Comparison of ENCODE assay signal across 9 cellular contexts in genomic region chr18:4455113-4455811, GRCh38. TPM values are rescaled to one million over a fixed set of nuclear protein-coding genes. Genes with fewer than 3 reads are reported as not detected.
DNase-seq lines count a peak whose midpoint lies in the region; ATAC-seq and TF ChIP-seq lines count a peak whose summit lies in the region.
"Had no signal": no experiment of that assay in that cellular context is flagged by ENCODE, and none has a peak within 500 bp of the region (broad histone marks: within the 10 kb centered on the region; RNA-seq: fewer than 3 reads in every experiment).

DLGAP1 (minus strand) TSS chr18:4455307.

- H3K9me3 ChIP-seq in T-helper 17 cell (ENCODE audit: control insufficient read depth, low read length, poor library complexity, severe bottlenecking): no peaks in the 10 kb centered on the region

- no peaks in the 10 kb centered on the region for H3K9me3 Mint-ChIP-seq in activated T-helper 2 cell treated with anti-CD3 and anti-CD28 coated beads, Interferon-gamma antibody, Interleukin-2, Interleukin-4, amounts not matched to agents 10 μg/mL and 5 μg/mL and 100 μg/mL, durations not matched to agents 14 hours and 24 hours and 36 hours

- DNase-seq in GM13977 (ENCODE audit: low spot score) (peak; percentile 60), T-helper 17 cell (no peak), left cardiac atrium (peak; percentile 30), retina (peak; percentile 91), AG08395 (ENCODE audit: low spot score) (no peak)
- DNase-seq in activated T-helper 2 cell treated with anti-CD3 and anti-CD28 coated beads, Interferon-gamma antibody, Interleukin-2, Interleukin-4, amounts not matched to agents 10 μg/mL and 5 μg/mL and 100 μg/mL, durations not matched to agents 14 hours and 24 hours and 36 hours (ENCODE audit: low spot score): no peak
- DNase-seq in activated effector memory CD4-positive, alpha-beta T cell treated with Interleukin-2 at 50 U/mL for 16 hours: no peak

- ATAC-seq in HG02588 (IDR thresholded peaks at IDR 0.05; ENCODE audit: unreplicated experiment): peak; percentile 74
- peak; percentile 54 for ATAC-seq in T-helper 17 cell
- ATAC-seq in left cardiac atrium: peak; percentile 84 to 92

- peaks cover 18% of the 10 kb centered on the region for H3K27me3 Mint-ChIP-seq in T-helper 17 cell
- H3K27me3 Mint-ChIP-seq in activated T-helper 2 cell treated with anti-CD3 and anti-CD28 coated beads, Interferon-gamma antibody, Interleukin-2, Interleukin-4, amounts not matched to agents 10 μg/mL and 5 μg/mL and 100 μg/mL, durations not matched to agents 14 hours and 24 hours and 36 hours (ENCODE audit: low read depth): peaks cover 20% of the 10 kb centered on the region

- H3K4me1 Mint-ChIP-seq in T-helper 17 cell: no peaks in the 10 kb centered on the region
- no peaks in the 10 kb centered on the region for H3K4me1 Mint-ChIP-seq in activated T-helper 2 cell treated with anti-CD3 and anti-CD28 coated beads, Interferon-gamma antibody, Interleukin-2, Interleukin-4, amounts not matched to agents 10 μg/mL and 5 μg/mL and 100 μg/mL, durations not matched to agents 14 hours and 24 hours and 36 hours (ENCODE audit: low read depth)

- H3K4me3 Mint-ChIP-seq in T-helper 17 cell: peak within 1 kb of the TSS; percentile 76
- H3K4me3 Mint-ChIP-seq in activated T-helper 2 cell treated with anti-CD3 and anti-CD28 coated beads, Interferon-gamma antibody, Interleukin-2, Interleukin-4, amounts not matched to agents 10 μg/mL and 5 μg/mL and 100 μg/mL, durations not matched to agents 14 hours and 24 hours and 36 hours (ENCODE audit: low read depth): no peak within 1 kb of the TSS

- intact Hi-C loops in left cardiac atrium (cut with DNase I): no loop called here
- intact Hi-C loops in activated T-helper 2 cell treated with anti-CD3 and anti-CD28 coated beads, Interferon-gamma antibody, Interleukin-2, Interleukin-4, amounts not matched to agents 10 μg/mL and 5 μg/mL and 100 μg/mL, durations not matched to agents 14 hours and 24 hours and 36 hours (cut with micrococcal nuclease): no loop called here

- no peak for TF ChIP-seq CTCF in GM13977 (IDR thresholded peaks at IDR 0.05; ENCODE audit: extremely low read depth, insufficient read depth, missing control alignments)

- peaks cover 2% of the 10 kb centered on the region for H3K36me3 Mint-ChIP-seq in T-helper 17 cell (ENCODE audit: low read depth)
- H3K36me3 Mint-ChIP-seq in activated T-helper 2 cell treated with anti-CD3 and anti-CD28 coated beads, Interferon-gamma antibody, Interleukin-2, Interleukin-4, amounts not matched to agents 10 μg/mL and 5 μg/mL and 100 μg/mL, durations not matched to agents 14 hours and 24 hours and 36 hours (ENCODE audit: low read depth): no peaks in the 10 kb centered on the region

- no peak within 1 kb of the TSS for H3K27ac Mint-ChIP-seq in T-helper 17 cell
- no peak within 1 kb of the TSS for H3K27ac Mint-ChIP-seq in activated T-helper 2 cell treated with anti-CD3 and anti-CD28 coated beads, Interferon-gamma antibody, Interleukin-2, Interleukin-4, amounts not matched to agents 10 μg/mL and 5 μg/mL and 100 μg/mL, durations not matched to agents 14 hours and 24 hours and 36 hours

- in situ Hi-C loops in GM13977 (cut with MboI; ENCODE audit: low pct_unique_long_range_greater_than_20kb, low sequenced_read_pairs, unreplicated experiment): no loop called here

RNA-seq across cellular contexts. Expression of gene DLGAP1, which starts in this region (rescaled TPM):
- total RNA-seq in T-helper 17 cell (1 to 10 TPM; 1.6 to 3.9 TPM), left cardiac atrium (under 1 TPM; 0.29 to 0.47 TPM)
- total RNA-seq in activated T-helper 2 cell treated with anti-CD3 and anti-CD28 coated beads, Interferon-gamma antibody, Interleukin-2, Interleukin-4, amounts not matched to agents 10 μg/mL and 5 μg/mL and 100 μg/mL, durations not matched to agents 14 hours and 24 hours and 36 hours: not detected in 2 replicates
- total RNA-seq: M059J had no signal

Comparison
In these comparisons a context has a peak if more than half of its experiments do, and no peak if none do; other contexts are left out.
1. Peak in DNase-seq and ATAC-seq in left cardiac atrium; RNA of the gene not detected or under 1 TPM.
2. DNase-seq: peak in GM13977 (single experiment) and retina (single experiment); none in T-helper 17 cell (0 of 3), activated T-helper 2 cell treated with anti-CD3 and anti-CD28 coated beads, Interferon-gamma antibody, Interleukin-2, Interleukin-4, amounts not matched to agents 10 μg/mL and 5 μg/mL and 100 μg/mL, durations not matched to agents 14 hours and 24 hours and 36 hours (single experiment), AG08395 (single experiment) and activated effector memory CD4-positive, alpha-beta T cell treated with Interleukin-2 at 50 U/mL for 16 hours (single experiment).
3. Peak in every context shown above with its lines, with median percentiles within 50 percentile points of each other: ATAC-seq.